8 cellular contexts compared by ENCODE assay signal in genomic region chr4:52861879-52862604, GRCh38. TPM values are rescaled to one million over a fixed set of nuclear protein-coding genes. Genes with fewer than 3 reads are reported as not detected.
A peak's percentile ranks its signal among the peaks of the same experiment; 100 is the strongest.
DNase-seq lines count a peak whose midpoint lies in the region; ATAC-seq and TF ChIP-seq lines count a peak whose summit lies in the region.

TSS of gene RASL11B (plus strand) at chr4:52862317. CDS start at chr4:52862508, 191 bp downstream.

- DNase-seq in NCI-H2227 treated with DMSO at 0.1 percent for 48 hours (lab: John Stamatoyannopoulos, UW), result peak; percentile 66
- DNase-seq in activated CD4-positive, alpha-beta T cell treated with anti-CD3 and anti-CD28 coated beads, Interleukin-2, amount 50 U/mL, for 24 hours (ENCODE audit: low read depth in 1 of 2, low spot score in 1 of 2), result peak; percentile 73 to 78
- peak; percentile 77 for DNase-seq in dermis blood vessel endothelial cell
- peak; percentile 70 to 95 for DNase-seq in lower leg skin (ENCODE audit: low spot score in 2 of 2)
- peak; percentile 87 for DNase-seq in stimulated activated CD4-positive, alpha-beta T cell treated with anti-CD3 and anti-CD28 coated beads, Interleukin-4, amount 100 ng/mL, for 1 hour

- no peaks in the 10 kb centered on the region for H3K4me1 ChIP-seq in ACC112 (ENCODE audit: control insufficient read depth, insufficient read depth, low read length, unreplicated experiment)

- H3K4me3 ChIP-seq in ACC112 (ENCODE audit: low read depth, low read length) (peak within 1 kb of the TSS; percentile 79), lower leg skin (ENCODE audit: low read depth, poor library complexity, severe bottlenecking) (peak within 1 kb of the TSS; percentile 47)

- H3K27me3 ChIP-seq in ACC112 (ENCODE audit: insufficient read depth, low read length), result peaks cover 64% of the 10 kb centered on the region

- H2AFZ ChIP-seq in ACC112 (ENCODE audit: low read length, unreplicated experiment), result peak within 1 kb of the TSS; percentile 71

- no peaks in the 10 kb centered on the region for H3K79me2 ChIP-seq in ACC112 (ENCODE audit: control insufficient read depth, insufficient read depth, low read length, unreplicated experiment)

- ATAC-seq in GM18867 (IDR thresholded peaks at IDR 0.05; ENCODE audit: unreplicated experiment), result peak; percentile 98
- peak; percentile 99 for ATAC-seq in HG03097 (IDR thresholded peaks at IDR 0.05; ENCODE audit: low FRiP score, unreplicated experiment)

- no peak within 1 kb of the TSS for H3K27ac ChIP-seq in ACC112 (ENCODE audit: low read depth, low read length)

- TF ChIP-seq CTCF in lower leg skin (IDR thresholded peaks at IDR 0.05), result no peak

- no peak for TF ChIP-seq POLR2A in lower leg skin (IDR thresholded peaks at IDR 0.05)

- intact Hi-C loops in lower leg skin (cut with DNase I; ENCODE audit: low total_unique reads), result no loop called here

- H3K36me3 ChIP-seq in ACC112 (ENCODE audit: insufficient read depth, low read length), result no peaks in the 10 kb centered on the region

- WGBS in lower leg skin, 2 donors, result 1% methylated on average over 43 to 58 of the region's 93 CpGs

RNA-seq across cellular contexts. Expression of gene RASL11B, which starts in this region (rescaled TPM):
- total RNA-seq in dermis blood vessel endothelial cell, result not detected in 2 replicates
- total RNA-seq in lower leg skin, result 1 to 10 TPM in 3 of 4 donors, under 1 TPM in 1; 0.80 to 4.0 (median 2.3) TPM

Comparison
In these comparisons a context has a peak if more than half of its experiments do, and no peak if none do; other contexts are left out.
1. Peak in DNase-seq in dermis blood vessel endothelial cell; RNA of the gene not detected or under 1 TPM.